1 cellular context compared by ENCODE assay signal in the genomic region with DNA sequence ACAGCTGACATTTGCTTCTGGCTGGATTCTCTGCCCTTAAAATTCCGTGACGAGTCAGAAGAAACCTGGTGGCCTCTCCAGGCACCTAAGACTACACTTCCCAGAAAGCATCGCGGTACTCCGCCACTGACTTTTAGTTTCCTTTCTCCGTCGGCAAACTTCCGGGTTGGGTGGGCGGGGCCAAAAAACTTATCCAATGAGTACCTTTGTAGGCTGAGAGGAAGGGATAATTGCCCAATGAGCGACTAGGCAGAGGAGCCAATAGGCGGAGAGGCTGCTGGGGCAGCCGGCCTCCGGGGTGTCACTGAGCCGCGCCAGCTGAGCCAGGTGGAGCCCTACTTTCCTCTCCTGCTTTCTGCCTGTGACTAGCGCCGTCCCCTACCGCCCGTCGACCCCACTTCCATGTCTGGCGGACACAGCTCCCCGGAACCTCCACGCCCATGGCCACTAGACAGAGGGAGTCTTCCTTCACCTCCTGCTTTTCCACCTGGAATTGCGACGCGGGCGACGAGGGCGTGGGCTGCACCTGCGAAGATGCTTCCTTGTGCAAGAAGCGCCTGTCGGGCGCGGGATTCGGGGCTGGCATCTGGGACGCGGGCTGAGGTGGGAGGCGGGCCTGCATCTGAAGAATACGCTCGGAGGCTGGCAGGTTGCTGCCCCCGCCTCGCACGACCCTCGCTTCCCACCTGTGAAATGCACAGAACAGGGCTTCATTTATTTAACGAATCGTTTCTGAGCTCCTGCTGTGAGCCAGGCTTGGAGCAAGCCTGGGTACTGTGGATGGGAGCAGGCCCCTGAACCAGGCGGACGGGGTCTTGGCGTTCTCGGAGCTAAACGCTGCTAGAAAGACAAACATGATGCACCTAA.
A peak's percentile ranks its signal among the peaks of the same experiment; 100 is the strongest.
TF ChIP-seq lines count a peak whose summit lies in the region.

No MANE protein-coding gene starts in this region.

TF ChIP-seq in HEK293, 187 proteins besides CTCF, POLR2A, EP300 and RAD21 (continued from another document and continues in another):
- TF ChIP-seq, protein P1, sequence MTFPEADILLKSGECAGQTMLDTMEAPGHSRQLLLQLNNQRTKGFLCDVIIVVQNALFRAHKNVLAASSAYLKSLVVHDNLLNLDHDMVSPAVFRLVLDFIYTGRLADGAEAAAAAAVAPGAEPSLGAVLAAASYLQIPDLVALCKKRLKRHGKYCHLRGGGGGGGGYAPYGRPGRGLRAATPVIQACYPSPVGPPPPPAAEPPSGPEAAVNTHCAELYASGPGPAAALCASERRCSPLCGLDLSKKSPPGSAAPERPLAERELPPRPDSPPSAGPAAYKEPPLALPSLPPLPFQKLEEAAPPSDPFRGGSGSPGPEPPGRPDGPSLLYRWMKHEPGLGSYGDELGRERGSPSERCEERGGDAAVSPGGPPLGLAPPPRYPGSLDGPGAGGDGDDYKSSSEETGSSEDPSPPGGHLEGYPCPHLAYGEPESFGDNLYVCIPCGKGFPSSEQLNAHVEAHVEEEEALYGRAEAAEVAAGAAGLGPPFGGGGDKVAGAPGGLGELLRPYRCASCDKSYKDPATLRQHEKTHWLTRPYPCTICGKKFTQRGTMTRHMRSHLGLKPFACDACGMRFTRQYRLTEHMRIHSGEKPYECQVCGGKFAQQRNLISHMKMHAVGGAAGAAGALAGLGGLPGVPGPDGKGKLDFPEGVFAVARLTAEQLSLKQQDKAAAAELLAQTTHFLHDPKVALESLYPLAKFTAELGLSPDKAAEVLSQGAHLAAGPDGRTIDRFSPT (tag by site-specific recombination; IDR thresholded peaks at IDR 0.05): no peak
- TF ChIP-seq ELK4 (IDR thresholded peaks at IDR 0.05; ENCODE audit: borderline replicate concordance, low read depth, low read length) (no peak), ZNF600 (tag by site-specific recombination; IDR thresholded peaks at IDR 0.05) (no peak), ZBTB8A (tag by site-specific recombination; IDR thresholded peaks at IDR 0.05) (peak; percentile 89), ZNF561 (tag by site-specific recombination; IDR thresholded peaks at IDR 0.05; ENCODE audit: borderline replicate concordance) (peak; percentile 39; the same call in 1 of the 2 replicates), ZBTB21 (tag by site-specific recombination; IDR thresholded peaks at IDR 0.05) (no peak), ZFP69B (tag by site-specific recombination; IDR thresholded peaks at IDR 0.05) (peak; percentile 45; the same call in 1 of the 2 replicates), ZEB2 (tag by site-specific recombination; IDR thresholded peaks at IDR 0.05) (peak; percentile 38; the same call in 1 of the 2 replicates), EGR2 (tag by site-specific recombination; IDR thresholded peaks at IDR 0.05; ENCODE audit: low read depth) (peak; percentile 59), ZBTB17 (tag by site-specific recombination; IDR thresholded peaks at IDR 0.05) (peak; percentile 22; the same call in 1 of the 2 replicates), KLF9 (tag by site-specific recombination; IDR thresholded peaks at IDR 0.05; ENCODE audit: low read depth) (peak; percentile 52; the same call in 1 of the 2 replicates), ZBTB48 (tag by site-specific recombination; IDR thresholded peaks at IDR 0.05) (no peak), ZBTB20 (tag by site-specific recombination; IDR thresholded peaks at IDR 0.05) (peak; percentile 52; the same call in 1 of the 2 replicates), PRDM1 (tag by site-specific recombination; IDR thresholded peaks at IDR 0.05) (peak; percentile 34; the same call in 1 of the 2 replicates), PRDM10 (tag by site-specific recombination; IDR thresholded peaks at IDR 0.05) (peak; percentile 25; the same call in 1 of the 2 replicates), ZNF777 (tag by site-specific recombination; IDR thresholded peaks at IDR 0.05; ENCODE audit: borderline replicate concordance) (peak; percentile 65; the same call in 1 of the 2 replicates), SP2 (tag by site-specific recombination; IDR thresholded peaks at IDR 0.05) (peak; percentile 85), ZIC2 (tag by site-specific recombination; IDR thresholded peaks at IDR 0.05) (peak; percentile 48), ZNF449 (tag by site-specific recombination; IDR thresholded peaks at IDR 0.05) (peak; percentile 67; the same call in 1 of the 2 replicates), GLIS1 (tag by site-specific recombination; IDR thresholded peaks at IDR 0.05) (0 out of 2 replicates have a peak, but pooled peaks have one; percentile 10), ZXDB (tag by site-specific recombination; IDR thresholded peaks at IDR 0.05) (0 out of 2 replicates have a peak, but pooled peaks have one; percentile 53), ZNF335 (tag by site-specific recombination; conservative IDR thresholded peaks at IDR 0.05) (peak; percentile 91), ZNF629 (tag by site-specific recombination; IDR thresholded peaks at IDR 0.05) (peak; percentile 19; the same call in 1 of the 2 replicates), PATZ1 (tag by site-specific recombination; IDR thresholded peaks at IDR 0.05) (peak; percentile 45; the same call in 1 of the 2 replicates), ZNF394 (tag by site-specific recombination; IDR thresholded peaks at IDR 0.05; ENCODE audit: borderline replicate concordance) (peak; percentile 28; the same call in 1 of the 2 replicates), ZNF140 (tag by site-specific recombination; IDR thresholded peaks at IDR 0.05) (no peak), ZNF501 (tag by site-specific recombination; IDR thresholded peaks at IDR 0.05) (0 out of 2 replicates have a peak, but pooled peaks have one; percentile 43), ZSCAN30 (tag by site-specific recombination; IDR thresholded peaks at IDR 0.05) (peak; percentile 68; the same call in 1 of the 2 replicates)
- TF ChIP-seq, protein P2, sequence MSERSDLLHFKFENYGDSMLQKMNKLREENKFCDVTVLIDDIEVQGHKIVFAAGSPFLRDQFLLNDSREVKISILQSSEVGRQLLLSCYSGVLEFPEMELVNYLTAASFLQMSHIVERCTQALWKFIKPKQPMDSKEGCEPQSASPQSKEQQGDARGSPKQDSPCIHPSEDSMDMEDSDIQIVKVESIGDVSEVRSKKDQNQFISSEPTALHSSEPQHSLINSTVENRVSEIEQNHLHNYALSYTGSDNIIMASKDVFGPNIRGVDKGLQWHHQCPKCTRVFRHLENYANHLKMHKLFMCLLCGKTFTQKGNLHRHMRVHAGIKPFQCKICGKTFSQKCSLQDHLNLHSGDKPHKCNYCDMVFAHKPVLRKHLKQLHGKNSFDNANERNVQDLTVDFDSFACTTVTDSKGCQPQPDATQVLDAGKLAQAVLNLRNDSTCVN (tag by site-specific recombination; optimal IDR thresholded peaks at IDR 0.05): peak; percentile 42
- TF ChIP-seq, protein P3, sequence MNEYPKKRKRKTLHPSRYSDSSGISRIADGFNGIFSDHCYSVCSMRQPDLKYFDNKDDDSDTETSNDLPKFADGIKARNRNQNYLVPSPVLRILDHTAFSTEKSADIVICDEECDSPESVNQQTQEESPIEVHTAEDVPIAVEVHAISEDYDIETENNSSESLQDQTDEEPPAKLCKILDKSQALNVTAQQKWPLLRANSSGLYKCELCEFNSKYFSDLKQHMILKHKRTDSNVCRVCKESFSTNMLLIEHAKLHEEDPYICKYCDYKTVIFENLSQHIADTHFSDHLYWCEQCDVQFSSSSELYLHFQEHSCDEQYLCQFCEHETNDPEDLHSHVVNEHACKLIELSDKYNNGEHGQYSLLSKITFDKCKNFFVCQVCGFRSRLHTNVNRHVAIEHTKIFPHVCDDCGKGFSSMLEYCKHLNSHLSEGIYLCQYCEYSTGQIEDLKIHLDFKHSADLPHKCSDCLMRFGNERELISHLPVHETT (tag by site-specific recombination; IDR thresholded peaks at IDR 0.05): 0 out of 2 replicates have a peak, but pooled peaks have one; percentile 37
- TF ChIP-seq, protein P4, sequence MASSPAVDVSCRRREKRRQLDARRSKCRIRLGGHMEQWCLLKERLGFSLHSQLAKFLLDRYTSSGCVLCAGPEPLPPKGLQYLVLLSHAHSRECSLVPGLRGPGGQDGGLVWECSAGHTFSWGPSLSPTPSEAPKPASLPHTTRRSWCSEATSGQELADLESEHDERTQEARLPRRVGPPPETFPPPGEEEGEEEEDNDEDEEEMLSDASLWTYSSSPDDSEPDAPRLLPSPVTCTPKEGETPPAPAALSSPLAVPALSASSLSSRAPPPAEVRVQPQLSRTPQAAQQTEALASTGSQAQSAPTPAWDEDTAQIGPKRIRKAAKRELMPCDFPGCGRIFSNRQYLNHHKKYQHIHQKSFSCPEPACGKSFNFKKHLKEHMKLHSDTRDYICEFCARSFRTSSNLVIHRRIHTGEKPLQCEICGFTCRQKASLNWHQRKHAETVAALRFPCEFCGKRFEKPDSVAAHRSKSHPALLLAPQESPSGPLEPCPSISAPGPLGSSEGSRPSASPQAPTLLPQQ (tag by site-specific recombination; IDR thresholded peaks at IDR 0.05): peak; percentile 50; the same call in 1 of the 2 replicates
